Comparison of ENCODE assay signal across 27 cellular contexts in the genomic region with DNA sequence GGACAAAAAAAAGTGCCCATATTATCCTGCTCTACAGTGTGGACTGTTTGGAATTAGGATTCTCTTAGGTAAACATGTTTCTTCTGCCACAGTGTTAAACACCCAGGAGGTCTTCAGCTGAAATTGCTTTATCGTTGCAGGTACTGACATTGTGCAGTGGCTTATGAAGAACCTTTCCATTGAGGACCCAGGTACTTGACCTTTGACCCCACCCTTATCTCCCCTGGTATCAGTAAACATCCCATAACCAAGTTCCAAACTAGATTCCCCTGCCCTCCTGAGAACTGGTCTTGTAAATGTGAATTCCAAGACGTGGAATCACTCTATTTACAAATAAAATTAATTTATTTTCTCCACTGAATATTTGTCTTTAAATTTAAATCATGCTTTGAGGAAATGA.
"Had no signal": no experiment of that assay in that cellular context is flagged by ENCODE, and none has a peak within 500 bp of the region (broad histone marks: within the 10 kb centered on the region; RNA-seq: fewer than 3 reads in every experiment).

No MANE protein-coding gene starts in this region.

- H3K4me3 ChIP-seq: colonic mucosa, esophagus squamous epithelium, gastroesophageal sphincter had no signal

- H3K9me3 Mint-ChIP-seq: activated CD4-positive, alpha-beta memory T cell treated with anti-CD3 and anti-CD28 coated beads for 36 hours; activated T-cell treated with anti-CD3 and anti-CD28 coated beads, Interleukin-2, amount 50 U/mL, for 4 hours; activated T-helper 17 cell treated with anti-CD3 and anti-CD28 coated beads, Interleukin-2, amount 50 U/mL, for 72 hours had no signal

- H3K27ac Mint-ChIP-seq: activated CD4-positive, alpha-beta memory T cell treated with anti-CD3 and anti-CD28 coated beads for 36 hours; activated CD4-positive, alpha-beta T cell treated with anti-CD3 and anti-CD28 coated beads for 36 hours; activated CD4-positive, alpha-beta T cell treated with anti-CD3 and anti-CD28 coated beads, Interleukin-2, amount 10 ng/mL, durations not matched to agents 24 days and 14 days; activated CD8-positive, alpha-beta T cell treated with anti-CD3 and anti-CD28 coated beads, Interleukin-2, amount 10 ng/mL, durations not matched to agents 7 days and 5 days; activated naive CD8-positive, alpha-beta T cell; activated T-helper 17 cell treated with anti-CD3 and anti-CD28 coated beads, Interleukin-2, amount 50 U/mL, for 72 hours; T-helper 17 cell had no signal

- H3K36me3 Mint-ChIP-seq: activated CD4-positive, alpha-beta memory T cell treated with anti-CD3 and anti-CD28 coated beads for 36 hours had no signal

- H3K27ac ChIP-seq: colonic mucosa, epithelial cell of prostate, esophagus squamous epithelium, gastroesophageal sphincter had no signal

- H3K27me3 Mint-ChIP-seq: activated CD4-positive, alpha-beta T cell treated with anti-CD3 and anti-CD28 coated beads for 36 hours; activated T-helper 17 cell treated with anti-CD3 and anti-CD28 coated beads, Interleukin-2, amount 50 U/mL, for 72 hours; T-helper 17 cell had no signal

- ATAC-seq: activated CD4-positive, alpha-beta T cell treated with anti-CD3 and anti-CD28 coated beads for 36 hours; activated CD8-positive, alpha-beta T cell treated with anti-CD3 and anti-CD28 coated beads, Interleukin-2, amount 10 ng/mL, durations not matched to agents 7 days and 5 days; activated T-cell treated with anti-CD3 and anti-CD28 coated beads, Interleukin-2, amount 50 U/mL, for 4 hours; activated T-helper 17 cell treated with anti-CD3 and anti-CD28 coated beads, Interleukin-2, amount 50 U/mL, for 72 hours; gastroesophageal sphincter; T-helper 17 cell had no signal

- H3K27me3 ChIP-seq: colonic mucosa, gastroesophageal sphincter had no signal

- H3K4me1 ChIP-seq: colonic mucosa, gastroesophageal sphincter had no signal

- H3K4me3 Mint-ChIP-seq: activated CD4-positive, alpha-beta memory T cell treated with anti-CD3 and anti-CD28 coated beads for 36 hours; activated CD4-positive, alpha-beta T cell treated with anti-CD3 and anti-CD28 coated beads for 36 hours; activated CD4-positive, alpha-beta T cell treated with anti-CD3 and anti-CD28 coated beads, Interleukin-2, amount 10 ng/mL, durations not matched to agents 24 days and 14 days; activated CD8-positive, alpha-beta T cell treated with anti-CD3 and anti-CD28 coated beads, Interleukin-2, amount 10 ng/mL, durations not matched to agents 7 days and 5 days; activated naive CD8-positive, alpha-beta T cell; activated T-cell treated with anti-CD3 and anti-CD28 coated beads, Interleukin-2, amount 50 U/mL, for 4 hours; activated T-helper 17 cell treated with anti-CD3 and anti-CD28 coated beads, Interleukin-2, amount 50 U/mL, for 72 hours; T-helper 17 cell had no signal

- H3K36me3 ChIP-seq: colonic mucosa, esophagus squamous epithelium, gastroesophageal sphincter had no signal

- FAIRE-seq: astrocyte, endothelial cell of umbilical vein had no signal

- H3K9me3 ChIP-seq: colonic mucosa, esophagus squamous epithelium, gastroesophageal sphincter had no signal

- DNase-seq: activated CD4-positive, alpha-beta memory T cell treated with anti-CD3 and anti-CD28 coated beads for 36 hours; activated CD4-positive, alpha-beta T cell treated with anti-CD3 and anti-CD28 coated beads for 36 hours; activated CD4-positive, alpha-beta T cell treated with anti-CD3 and anti-CD28 coated beads, Interleukin-2, amount 10 ng/mL, durations not matched to agents 24 days and 14 days; activated CD4-positive, CD25-positive, alpha-beta regulatory T cell; activated CD4-positive, CD25-positive, alpha-beta regulatory T cell treated with anti-CD3 and anti-CD28 coated beads, Interleukin-2, amount 50 U/mL, for 72 hours; activated CD8-positive, alpha-beta T cell treated with anti-CD3 and anti-CD28 coated beads, Interleukin-2, amount 10 ng/mL, durations not matched to agents 7 days and 5 days; activated effector memory CD4-positive, alpha-beta T cell treated with Interleukin-2 at 50 U/mL for 16 hours; activated gamma-delta T cell treated with Interleukin-2 at 50 U/mL for 16 hours; activated naive CD4-positive, alpha-beta T cell treated with anti-CD3 and anti-CD28 coated beads, Interleukin-2, amount 50 U/mL, for 16 hours; activated naive CD4-positive, alpha-beta T cell treated with Interleukin-2 at 50 U/mL for 16 hours; activated T-cell treated with anti-CD3 and anti-CD28 coated beads, Interleukin-2, amount 50 U/mL, for 4 hours; amniotic stem cell; anterior cingulate cortex; caudate nucleus; cerebellar nuclear complex; colonic mucosa; effector CD8-positive, alpha-beta T cell; esophagus squamous epithelium; foreskin melanocyte; T-helper 1 cell; T-helper 17 cell had no signal
